Comparison of ENCODE assay signal across 25 cellular contexts in the genomic region with DNA sequence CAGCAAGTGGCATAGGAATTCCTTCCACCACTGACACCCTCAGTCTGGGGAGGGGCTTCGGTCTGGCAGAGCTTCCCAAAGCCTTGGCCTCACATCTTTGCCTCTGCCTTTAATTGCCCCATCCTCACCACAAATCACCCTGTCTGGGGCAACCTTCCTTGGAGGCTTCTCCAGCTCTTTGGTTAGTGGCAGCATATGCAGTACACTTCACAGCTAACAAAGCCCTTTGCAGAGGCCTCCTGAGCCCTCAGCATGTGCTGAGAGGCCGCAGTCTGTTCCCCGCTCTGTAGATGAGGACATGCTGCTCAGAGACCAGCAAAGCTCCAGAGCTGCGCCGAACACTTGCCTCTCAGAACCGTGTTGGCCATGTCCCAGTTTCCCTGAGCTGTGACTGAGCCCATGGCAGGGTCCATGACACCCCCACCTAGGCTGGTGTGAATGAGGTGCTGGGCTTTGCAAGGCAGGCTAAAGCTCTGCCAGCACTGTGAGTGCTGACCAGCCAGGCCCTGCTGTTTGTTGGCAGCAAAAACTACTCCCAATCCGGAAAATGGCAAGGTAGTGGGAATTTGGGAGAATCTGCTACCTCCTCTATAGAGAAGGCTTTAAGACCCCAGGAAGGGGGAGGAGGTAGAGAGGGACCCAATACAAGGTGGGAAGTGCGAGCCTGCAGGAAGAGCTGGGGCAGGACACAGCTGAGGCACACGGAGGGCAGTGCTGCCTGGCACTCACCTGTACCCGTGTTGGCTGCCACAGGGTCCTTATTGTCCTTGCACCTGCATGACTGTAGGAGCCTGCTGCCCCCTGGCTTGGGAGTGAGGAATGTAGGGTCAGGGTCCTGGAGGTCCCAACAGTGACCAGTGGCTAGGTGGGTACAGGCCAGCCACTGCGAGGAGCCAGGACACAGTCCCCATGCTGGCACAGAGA. TPM values are rescaled to one million over a fixed set of nuclear protein-coding genes. Genes with fewer than 3 reads are reported as not detected.
DNase-seq lines count a peak whose midpoint lies in the region; ATAC-seq and TF ChIP-seq lines count a peak whose summit lies in the region.
"Had no signal": no experiment of that assay in that cellular context is flagged by ENCODE, and none has a peak within 500 bp of the region (broad histone marks: within the 10 kb centered on the region; RNA-seq: fewer than 3 reads in every experiment).

No MANE protein-coding gene starts in this region.

- CTCF ChIA-PET in WTC11 (lab: Charles Lee): interaction anchor here (0.5 to 1.8 kb wide), 6 partner anchors 8 to 232 kb away, joined by 3 to 6 read pairs (median 4); no protein-coding TSS in a partner anchor

- no peak overlapping the region for H2AK5ac ChIP-seq in H9 (ENCODE audit: insufficient read length, low read length)

- H2AFZ ChIP-seq in H9 (ENCODE audit: low read length): no peak overlapping the region
- H2AFZ ChIP-seq: hepatocyte had no signal

- no peak overlapping the region for H3K14ac ChIP-seq in H9 (ENCODE audit: insufficient read depth, low read length)

- no peak overlapping the region for H3T11ph ChIP-seq in H9 (ENCODE audit: low read length)

- H4K20me1 ChIP-seq in H9 (ENCODE audit: control insufficient read depth, insufficient read depth, insufficient read length): no peaks in the 10 kb centered on the region
- H4K20me1 ChIP-seq: BLaER1 treated with 17β-estradiol and CSF1 and Interleukin-3, amounts not matched to agents 10 nM and 100 nM had no signal

- DNase-seq in H9 (no peak), WTC11 (ENCODE audit: low spot score) (peak; percentile 30), right cardiac atrium (no peak), ovary (peak in 3 of 5 donors; percentile 7 to 40 (median 9)), NCI-H82 treated with DMSO at 0.1 percent for 48 hours (lab: John Stamatoyannopoulos, UW; ENCODE audit: unreplicated experiment) (no peak), nephron progenitor cell (no peak)
- no peak for DNase-seq in stimulated activated CD4-positive, alpha-beta T cell treated with anti-CD3 and anti-CD28 coated beads, Interleukin-15, amount 100 ng/mL, for 24 hours
- DNase-seq: activated CD8-positive, alpha-beta memory T cell treated with anti-CD3 and anti-CD28 coated beads for 24 hours; activated naive CD4-positive, alpha-beta T cell treated with anti-CD3 and anti-CD28 coated beads, Interleukin-2, amount 10 ng/mL, durations not matched to agents 7 days and 5 days; anterior cingulate cortex; MG63; NCI-H1694; NCI-H526 treated with DMSO at 0.1 percent for 48 hours; SHP77 treated with DMSO at 0.1 percent for 48 hours; T-cell had no signal

- peak; percentile 37 for ATAC-seq in WTC11
- peak; percentile 15 for ATAC-seq in right cardiac atrium
- ATAC-seq in esophagus mucosa: no peak
- ATAC-seq: T-cell had no signal

- H3K9me3 ChIP-seq in H9 (ENCODE audit: control insufficient read depth, low read depth, low read length): no peaks in the 10 kb centered on the region
- H3K9me3 ChIP-seq in right cardiac atrium (ENCODE audit: control insufficient read depth, low read length): no peaks in the 10 kb centered on the region
- no peaks in the 10 kb centered on the region for H3K9me3 ChIP-seq in ovary
- H3K9me3 ChIP-seq: BLaER1 treated with 17β-estradiol and CSF1 and Interleukin-3, amounts not matched to agents 10 nM and 100 nM; MG63; neutrophil; upper lobe of left lung had no signal

- no peak overlapping the region for H4K5ac ChIP-seq in H9 (ENCODE audit: insufficient read length, low read depth, low read length)

- 0 out of 5 replicates have a peak, but pooled peaks cover 0 to 2% of the 10 kb centered on the region in 2 experiments for H3K9me3 Mint-ChIP-seq in H9
- 0 out of 2 replicates have a peak, but pooled peaks cover 7% of the 10 kb centered on the region for H3K9me3 Mint-ChIP-seq in WTC11
- H3K9me3 Mint-ChIP-seq in nephron progenitor cell: peaks cover 6% of the 10 kb centered on the region
- H3K9me3 Mint-ChIP-seq: activated naive CD4-positive, alpha-beta T cell treated with anti-CD3 and anti-CD28 coated beads, Interleukin-2, amount 10 ng/mL, durations not matched to agents 7 days and 5 days; IgD-negative memory B cell; T-cell had no signal

- no peak overlapping the region for H2BK20ac ChIP-seq in H9 (ENCODE audit: low read depth, low read length, poor library complexity, severe bottlenecking)

- H3K4ac ChIP-seq in H9 (ENCODE audit: low read depth, low read length): no peak overlapping the region

- H3K4me3 ChIP-seq in right cardiac atrium (ENCODE audit: low read length) (no peak overlapping the region), ovary (no peak overlapping the region)
- H3K4me3 ChIP-seq: BLaER1 treated with 17β-estradiol and CSF1 and Interleukin-3, amounts not matched to agents 10 nM and 100 nM; hepatocyte; lung; MG63; upper lobe of left lung had no signal

- H3K18ac ChIP-seq in H9 (ENCODE audit: insufficient read length, low read depth, low read length): no peak overlapping the region

- H2BK120ac ChIP-seq in H9 (ENCODE audit: low read depth, low read length, poor library complexity, severe bottlenecking): no peak overlapping the region

- no peak overlapping the region for H2BK12ac ChIP-seq in H9 (ENCODE audit: insufficient read length, low read depth, low read length)

- no peak for TF ChIP-seq POLR2A in ovary (IDR thresholded peaks at IDR 0.05)

- H3K27ac Mint-ChIP-seq in H9 (no peak overlapping the region), WTC11 (no peak overlapping the region), nephron progenitor cell (no peak overlapping the region)
- H3K27ac Mint-ChIP-seq: activated naive CD4-positive, alpha-beta T cell treated with anti-CD3 and anti-CD28 coated beads, Interleukin-2, amount 10 ng/mL, durations not matched to agents 7 days and 5 days; IgD-negative memory B cell; T-cell had no signal

- H3K79me2 ChIP-seq in H9 (ENCODE audit: insufficient read depth, low read length): no peaks in the 10 kb centered on the region
- H3K79me2 ChIP-seq: hepatocyte had no signal

- H3K4me1 Mint-ChIP-seq in H9 (peaks cover 32 to 34% of the 10 kb centered on the region in 2 experiments), WTC11 (peaks cover 27% of the 10 kb centered on the region), nephron progenitor cell (peaks cover 7% of the 10 kb centered on the region)
- H3K4me1 Mint-ChIP-seq: activated naive CD4-positive, alpha-beta T cell treated with anti-CD3 and anti-CD28 coated beads, Interleukin-2, amount 10 ng/mL, durations not matched to agents 7 days and 5 days; T-cell had no signal

- intact Hi-C loops in right cardiac atrium (cut with DNase I) (no loop called here), ovary (cut with DNase I) (no loop called here)

- no peak overlapping the region for H3K56ac ChIP-seq in H9 (ENCODE audit: insufficient read length, low read depth, low read length)

- H2BK5ac ChIP-seq in H9 (ENCODE audit: insufficient read length, low read length): no peak overlapping the region

- no peak overlapping the region for H4K8ac ChIP-seq in H9 (replicated peaks; ENCODE audit: insufficient read length, low read depth, low read length)

- H3K79me1 ChIP-seq in H9 (ENCODE audit: insufficient read depth, low read depth, low read length, poor library complexity, severe bottlenecking): no peaks in the 10 kb centered on the region

- H3K4me3 Mint-ChIP-seq in H9 (no peak overlapping the region), WTC11 (no peak overlapping the region), nephron progenitor cell (no peak overlapping the region)
- H3K4me3 Mint-ChIP-seq: activated naive CD4-positive, alpha-beta T cell treated with anti-CD3 and anti-CD28 coated beads, Interleukin-2, amount 10 ng/mL, durations not matched to agents 7 days and 5 days; IgD-negative memory B cell; T-cell had no signal

- H3K27me3 Mint-ChIP-seq in H9 (ENCODE audit: low read depth): peaks cover 12% of the 10 kb centered on the region
- peaks cover 7% of the 10 kb centered on the region; the same call in 1 of the 2 replicates for H3K27me3 Mint-ChIP-seq in WTC11 (ENCODE audit: low read depth)
- H3K27me3 Mint-ChIP-seq in nephron progenitor cell (ENCODE audit: low read depth, poor library complexity): peaks cover 15% of the 10 kb centered on the region

- no peak overlapping the region for H3K9ac ChIP-seq in H9 (ENCODE audit: extremely low read depth, insufficient read length, low read length)
- H3K9ac ChIP-seq: BLaER1 treated with 17β-estradiol and CSF1 and Interleukin-3, amounts not matched to agents 10 nM and 100 nM had no signal

- no peak overlapping the region for H3K27ac ChIP-seq in H9 (ENCODE audit: insufficient read length, low read depth, low read length)
- no peak overlapping the region for H3K27ac ChIP-seq in right cardiac atrium (ENCODE audit: low read length)
- peak overlapping the region in 1 of 2 donors; percentile 66 for H3K27ac ChIP-seq in ovary
- H3K27ac ChIP-seq: BLaER1 treated with 17β-estradiol and CSF1 and Interleukin-3, amounts not matched to agents 10 nM and 100 nM; hepatocyte; neutrophil; upper lobe of left lung had no signal

- H3K4me1 ChIP-seq in H9 (ENCODE audit: insufficient read depth, low read length): peaks cover 4% of the 10 kb centered on the region; the same call in 1 of the 2 replicates
- H3K4me1 ChIP-seq in right cardiac atrium (ENCODE audit: control insufficient read depth, insufficient read depth, low read length): no peaks in the 10 kb centered on the region
- no peaks in the 10 kb centered on the region for H3K4me1 ChIP-seq in ovary (ENCODE audit: insufficient read depth)
- H3K4me1 ChIP-seq: upper lobe of left lung had no signal

- no peak overlapping the region for H2BK15ac ChIP-seq in H9 (ENCODE audit: low read depth, low read length)

- no peaks in the 10 kb centered on the region for H3K36me3 ChIP-seq in ovary
- H3K36me3 ChIP-seq: BLaER1 treated with 17β-estradiol and CSF1 and Interleukin-3, amounts not matched to agents 10 nM and 100 nM; MG63; neutrophil; upper lobe of left lung had no signal

- TF ChIP-seq CTCF in H9 (conservative IDR thresholded peaks at IDR 0.05) (peak; percentile 47), WTC11 (IDR thresholded peaks at IDR 0.05) (0 out of 2 replicates have a peak, but pooled peaks have one; percentile 9), ovary (IDR thresholded peaks at IDR 0.05) (no peak), nephron progenitor cell (IDR thresholded peaks at IDR 0.05) (no peak)

- H3K4me2 ChIP-seq in H9 (ENCODE audit: insufficient read depth, insufficient read length, low read length): no peak overlapping the region
- H3K4me2 ChIP-seq: hepatocyte had no signal

- H3K36me3 Mint-ChIP-seq in H9 (ENCODE audit: insufficient read depth in 1 of 3, low read depth in 3 of 3) (no peaks in the 10 kb centered on the region), WTC11 (peaks cover 4% of the 10 kb centered on the region; the same call in 1 of the 2 replicates), nephron progenitor cell (ENCODE audit: low read depth) (no peaks in the 10 kb centered on the region)
- H3K36me3 Mint-ChIP-seq: activated naive CD4-positive, alpha-beta T cell treated with anti-CD3 and anti-CD28 coated beads, Interleukin-2, amount 10 ng/mL, durations not matched to agents 7 days and 5 days; IgD-negative memory B cell; T-cell had no signal

- no peak overlapping the region for H4K91ac ChIP-seq in H9 (ENCODE audit: insufficient read length, low read depth, low read length)

- no peaks in the 10 kb centered on the region for H3K23me2 ChIP-seq in H9 (ENCODE audit: insufficient read length, low read depth, low read length, poor library complexity, severe bottlenecking)

- no peaks in the 10 kb centered on the region for H3K27me3 ChIP-seq in H9 (ENCODE audit: insufficient read depth, low read length)
- no peaks in the 10 kb centered on the region for H3K27me3 ChIP-seq in right cardiac atrium (ENCODE audit: control insufficient read depth, insufficient read depth)
- no peaks in the 10 kb centered on the region for H3K27me3 ChIP-seq in ovary
- H3K27me3 ChIP-seq: upper lobe of left lung had no signal

- H3K23ac ChIP-seq in H9 (ENCODE audit: insufficient read length, low read depth, low read length): no peak overlapping the region

- no CpG with 5 or more reads among the region's 11 CpGs for WGBS in H9 (ENCODE audit: extremely low coverage, insufficient read length, low lambda C conversion rate)
- WGBS in right cardiac atrium: 83% methylated on average over 11 of the region's 11 CpGs
- WGBS in ovary, 3 donors: 85 to 92% (median 90%) methylated on average over 11 of the region's 11 CpGs

- POLR2A ChIA-PET in WTC11 (lab: Charles Lee): no interaction called here

- TF ChIP-seq EP300 in ovary (IDR thresholded peaks at IDR 0.05): no peak

RNA-seq across cellular contexts. Expression of a gene that starts 8.4 kb away (rescaled TPM):
- total RNA-seq in H9 (2021) (10.8 and 11.4 TPM in 2 replicates), WTC11 (2021) (12.1 to 14.7 TPM (median 13.0 TPM) in 3 replicates), right cardiac atrium (10 to 100 TPM; 24.0 to 38.4 (median 31.1) TPM), ovary (10 to 100 TPM; 23.2 to 83.3 (median 40.0) TPM), esophagus mucosa (0.60 TPM)
- polyA plus RNA-seq in right cardiac atrium (36.2 TPM), ovary (10 to 100 TPM; 13.4 to 61.4 TPM)
- polyA plus RNA-seq: IgD-negative memory B cell had no signal

RNA-seq across cellular contexts. Expression of a gene that starts 29.1 kb away (rescaled TPM):
- 0.26 and 0.44 TPM in 2 replicates for total RNA-seq in H9 (2021)
- total RNA-seq in WTC11 (2021): 0.41 TPM in 1 of 3 replicates, not detected in the others
- total RNA-seq in right cardiac atrium: not detected
- polyA plus RNA-seq in right cardiac atrium: not detected
- 10 to 100 TPM in 1 of 7 donors, 1 to 10 TPM in 4, not detected in 2; 1.5 to 21.3 (median 1.7) TPM for total RNA-seq in ovary
- under 1 TPM in 1 of 2 donors, not detected in 1; 0.06 TPM for polyA plus RNA-seq in ovary
- not detected for total RNA-seq in esophagus mucosa
- total RNA-seq: Daoy, hepatocyte, renal cortical epithelial cell, T-cell had no signal
- polyA plus RNA-seq: esophagus, hepatocyte, IgD-negative memory B cell had no signal

Comparison
In these comparisons a context has a peak if more than half of its experiments do, and no peak if none do; other contexts are left out.
1. DNase-seq: peak in WTC11 (single experiment) and ovary (3 of 5); none in H9 (single experiment), right cardiac atrium (0 of 3), NCI-H82 treated with DMSO at 0.1 percent for 48 hours (single experiment), stimulated activated CD4-positive, alpha-beta T cell treated with anti-CD3 and anti-CD28 coated beads, Interleukin-15, amount 100 ng/mL, for 24 hours (single experiment) and nephron progenitor cell (single experiment).
2. CTCF ChIP-seq: peak in H9 (single experiment) and WTC11 (single experiment); none in ovary (0 of 3) and nephron progenitor cell (single experiment).